19 cellular contexts compared by ENCODE assay signal in genomic region chr9:116592926-116593325, GRCh38.
"Had no signal": no experiment of that assay in that cellular context is flagged by ENCODE, and none has a peak within 500 bp of the region (broad histone marks: within the 10 kb centered on the region; RNA-seq: fewer than 3 reads in every experiment).

No MANE protein-coding gene starts in this region.

- H3K4me3 Mint-ChIP-seq: activated naive CD8-positive, alpha-beta T cell treated with anti-CD3 and anti-CD28 coated beads, Interleukin-2, amount 10 ng/mL, durations not matched to agents 7 days and 5 days; endodermal cell; naive thymus-derived CD4-positive, alpha-beta T cell; stimulated activated effector memory CD8-positive, alpha-beta T cell treated with anti-CD3 and anti-CD28 coated beads, Interleukin-12 subunit alpha, Interleukin-12 subunit beta, amount 100 ng/mL, for 72 hours had no signal

- H3K36me3 Mint-ChIP-seq: stimulated activated effector memory CD8-positive, alpha-beta T cell treated with anti-CD3 and anti-CD28 coated beads, Interleukin-12 subunit alpha, Interleukin-12 subunit beta, amount 100 ng/mL, for 72 hours had no signal

- H3K4me1 ChIP-seq: breast epithelium, gastroesophageal sphincter, pancreas, sigmoid colon had no signal

- FAIRE-seq: islet of Langerhans, pancreas had no signal

- H3K27me3 ChIP-seq: breast epithelium, dorsolateral prefrontal cortex, gastroesophageal sphincter, pancreas, sigmoid colon had no signal

- H3K36me3 ChIP-seq: breast epithelium, gastroesophageal sphincter, pancreas, sigmoid colon, thoracic aorta had no signal

- H3K9me3 ChIP-seq: pancreas had no signal

- H3K27ac Mint-ChIP-seq: activated naive CD8-positive, alpha-beta T cell treated with anti-CD3 and anti-CD28 coated beads, Interleukin-2, amount 10 ng/mL, durations not matched to agents 7 days and 5 days; endodermal cell; naive thymus-derived CD4-positive, alpha-beta T cell; stimulated activated effector memory CD8-positive, alpha-beta T cell treated with anti-CD3 and anti-CD28 coated beads, Interleukin-12 subunit alpha, Interleukin-12 subunit beta, amount 100 ng/mL, for 72 hours had no signal

- H3K27ac ChIP-seq: breast epithelium, dorsolateral prefrontal cortex, gastroesophageal sphincter, pancreas, sigmoid colon, thoracic aorta had no signal

- H3K27me3 Mint-ChIP-seq: activated naive CD8-positive, alpha-beta T cell treated with anti-CD3 and anti-CD28 coated beads, Interleukin-2, amount 10 ng/mL, durations not matched to agents 7 days and 5 days; naive thymus-derived CD4-positive, alpha-beta T cell had no signal

- H3K4me3 ChIP-seq: breast epithelium, dorsolateral prefrontal cortex, gastroesophageal sphincter, pancreas, sigmoid colon, thoracic aorta had no signal

- H3K4me1 Mint-ChIP-seq: activated naive CD8-positive, alpha-beta T cell treated with anti-CD3 and anti-CD28 coated beads, Interleukin-2, amount 10 ng/mL, durations not matched to agents 7 days and 5 days; naive thymus-derived CD4-positive, alpha-beta T cell; stimulated activated effector memory CD8-positive, alpha-beta T cell treated with anti-CD3 and anti-CD28 coated beads, Interleukin-12 subunit alpha, Interleukin-12 subunit beta, amount 100 ng/mL, for 72 hours had no signal

- DNase-seq: activated CD4-positive, CD25-positive, alpha-beta regulatory T cell treated with anti-CD3 and anti-CD28 coated beads, Interleukin-2, amount 50 U/mL, for 72 hours; activated naive CD4-positive, alpha-beta T cell; activated naive CD8-positive, alpha-beta T cell treated with anti-CD3 and anti-CD28 coated beads, Interleukin-2, amount 10 ng/mL, durations not matched to agents 7 days and 5 days; activated T-cell treated with anti-CD3 and anti-CD28 coated beads for 4 hours; aorta; dorsolateral prefrontal cortex; endodermal cell; erythroblast; naive thymus-derived CD4-positive, alpha-beta T cell; pancreas; sigmoid colon; T-helper 1 cell; T1000 had no signal

- ATAC-seq: gastroesophageal sphincter; left lobe of liver; naive thymus-derived CD4-positive, alpha-beta T cell; pancreas; stimulated activated effector memory CD8-positive, alpha-beta T cell treated with anti-CD3 and anti-CD28 coated beads, Interleukin-12 subunit alpha, Interleukin-12 subunit beta, amount 100 ng/mL, for 72 hours had no signal
